In genomic region chr2:100470898-100471514, GRCh38 we compare ENCODE assay signal across 1 cellular context.
TF ChIP-seq lines count a peak whose summit lies in the region.

No MANE protein-coding gene starts in this region.

TF ChIP-seq in H1, 55 proteins besides CTCF, POLR2A, EP300 and RAD21 (continued from another document):
- no peak for TF ChIP-seq CHD7 (IDR thresholded peaks at IDR 0.05; ENCODE audit: insufficient replicate concordance, low read length)
- no peak for TF ChIP-seq CBX8 (IDR thresholded peaks at IDR 0.05; ENCODE audit: borderline replicate concordance, low read depth, low read length)
- no peak for TF ChIP-seq SIRT6 (IDR thresholded peaks at IDR 0.05; ENCODE audit: low read length)
- no peak for TF ChIP-seq RNF2 (IDR thresholded peaks at IDR 0.05; ENCODE audit: borderline replicate concordance, low read depth, low read length, missing control alignments, poor library complexity, severe bottlenecking)
- TF ChIP-seq KDM4A (IDR thresholded peaks at IDR 0.05; ENCODE audit: low read depth, low read length, severe bottlenecking), result no peak
- TF ChIP-seq CHD2 (IDR thresholded peaks at IDR 0.05; ENCODE audit: low read length), result no peak
TF ChIP-seq in H1: peak in this region for 0.
